ENCODE assay signal across 9 cellular contexts in genomic region chr14:58639842-58640484, GRCh38. TPM values are rescaled to one million over a fixed set of nuclear protein-coding genes. Genes with fewer than 3 reads are reported as not detected.
DNase-seq lines count a peak whose midpoint lies in the region; FAIRE-seq and TF ChIP-seq lines count a peak whose summit lies in the region.
"Had no signal": no experiment of that assay in that cellular context is flagged by ENCODE, and none has a peak within 500 bp of the region (broad histone marks: within the 10 kb centered on the region; RNA-seq: fewer than 3 reads in every experiment).

No MANE protein-coding gene starts in this region.

- H3K36me3 Mint-ChIP-seq in CD8-positive, alpha-beta memory T cell: no peaks in the 10 kb centered on the region
- H3K36me3 Mint-ChIP-seq in H9 (ENCODE audit: insufficient read depth in 1 of 3, low read depth in 3 of 3): peaks cover 0 to under 1% (median 0%) of the 10 kb centered on the region in 3 experiments; a peak in 4 of 7 replicates
- no peaks in the 10 kb centered on the region for H3K36me3 Mint-ChIP-seq in MCF 10A (ENCODE audit: insufficient read depth, unreplicated experiment)

- no peak for FAIRE-seq in small intestine (lab: Jason Lieb, UNC)
- FAIRE-seq: TTC549 had no signal

- no peak overlapping the region for H3K56ac ChIP-seq in H9 (ENCODE audit: insufficient read length, low read depth, low read length)

- no TSS peak for BruUV-seq in MCF 10A (replicated peaks; lab: Mats Ljungman, UMichigan)

- H3K23ac ChIP-seq in H9 (ENCODE audit: insufficient read length, low read depth, low read length): no peak overlapping the region

- H4K20me1 ChIP-seq in H9 (ENCODE audit: control insufficient read depth, insufficient read depth, insufficient read length): no peaks in the 10 kb centered on the region

- H3K23me2 ChIP-seq in H9 (ENCODE audit: insufficient read length, low read depth, low read length, poor library complexity, severe bottlenecking): peaks cover 19% of the 10 kb centered on the region

- peaks cover under 1% of the 10 kb centered on the region for H3K36me3 ChIP-seq in CD8-positive, alpha-beta memory T cell (ENCODE audit: insufficient read depth, low read length)
- peaks cover 0 to 5% of the 10 kb centered on the region in 2 donors for H3K36me3 ChIP-seq in small intestine (ENCODE audit: control insufficient read depth in 2 of 2, insufficient read depth in 2 of 2, low read length in 2 of 2)

- POLR2A ChIA-PET in CD8-positive, alpha-beta memory T cell (lab: Charles Lee): no interaction called here
- POLR2A ChIA-PET in MCF 10A (lab: Yijun Ruan, JAX): no interaction called here

- no peaks in the 10 kb centered on the region for H3K27me3 ChIP-seq in CD8-positive, alpha-beta memory T cell (ENCODE audit: insufficient read depth, low read length, poor library complexity, severe bottlenecking)
- peaks cover 2% of the 10 kb centered on the region; the same call in 1 of the 2 replicates for H3K27me3 ChIP-seq in H9 (ENCODE audit: insufficient read depth, low read length)
- peaks cover 0 to 2% of the 10 kb centered on the region in 2 donors for H3K27me3 ChIP-seq in small intestine (ENCODE audit: control insufficient read depth in 2 of 2, insufficient read depth in 2 of 2, low read length in 2 of 2)

- H3K14ac ChIP-seq in H9 (ENCODE audit: insufficient read depth, low read length): no peak overlapping the region

- H3K79me2 ChIP-seq in H9 (ENCODE audit: insufficient read depth, low read length): peaks cover 13% of the 10 kb centered on the region; the same call in 1 of the 2 replicates

- CTCF ChIA-PET in CD8-positive, alpha-beta memory T cell (lab: Charles Lee): no interaction called here
- CTCF ChIA-PET in MCF 10A (lab: Yijun Ruan, JAX): interaction anchor here (0.5 to 4.2 kb wide), 22 partner anchors 11 to 830 kb away, joined by 3 to 32 read pairs (median 3); no protein-coding TSS in a partner anchor

- no peak overlapping the region for H3K4ac ChIP-seq in H9 (ENCODE audit: low read depth, low read length)

- H3K27me3 Mint-ChIP-seq in CD8-positive, alpha-beta memory T cell: peaks cover 34 to 68% of the 10 kb centered on the region in 2 donors
- peaks cover 42% of the 10 kb centered on the region for H3K27me3 Mint-ChIP-seq in H9 (ENCODE audit: low read depth)
- H3K27me3 Mint-ChIP-seq in MCF 10A (ENCODE audit: insufficient read depth, unreplicated experiment): peaks cover 48% of the 10 kb centered on the region

- H2BK20ac ChIP-seq in H9 (ENCODE audit: low read depth, low read length, poor library complexity, severe bottlenecking): no peak overlapping the region

- no peak overlapping the region for H4K8ac ChIP-seq in H9 (replicated peaks; ENCODE audit: insufficient read length, low read depth, low read length)

- intact Hi-C loops in MCF 10A (cut with micrococcal nuclease): loop anchor here (1.0 to 10.0 kb wide), 7 partner anchors 139 to 802 kb away; no protein-coding TSS in a partner anchor

- peaks cover 10 to 17% (median 17%) of the 10 kb centered on the region in 3 donors for H3K4me1 Mint-ChIP-seq in CD8-positive, alpha-beta memory T cell
- H3K4me1 Mint-ChIP-seq in H9 (peaks cover 31 to 42% of the 10 kb centered on the region in 2 experiments), MCF 10A (ENCODE audit: insufficient read depth, unreplicated experiment) (no peaks in the 10 kb centered on the region)

- H3K79me1 ChIP-seq in H9 (ENCODE audit: insufficient read depth, low read depth, low read length, poor library complexity, severe bottlenecking): no peaks in the 10 kb centered on the region

- no peak overlapping the region for H2BK5ac ChIP-seq in H9 (ENCODE audit: insufficient read length, low read length)

- H2BK12ac ChIP-seq in H9 (ENCODE audit: insufficient read length, low read depth, low read length): no peak overlapping the region

- H4K5ac ChIP-seq in H9 (ENCODE audit: insufficient read length, low read depth, low read length): no peak overlapping the region

- peak overlapping the region in 1 of 7 donors; percentile 56 for H3K4me3 Mint-ChIP-seq in CD8-positive, alpha-beta memory T cell
- H3K4me3 Mint-ChIP-seq in H9: peak overlapping the region; percentile 72 to 88
- no peak overlapping the region for H3K4me3 Mint-ChIP-seq in MCF 10A (ENCODE audit: unreplicated experiment)

- TF ChIP-seq CTCF in H9 (conservative IDR thresholded peaks at IDR 0.05): peak; percentile 77
- TF ChIP-seq CTCF in MCF 10A (IDR thresholded peaks at IDR 0.05; ENCODE audit: unreplicated experiment): peak; percentile 59

- WGBS in H9 (ENCODE audit: extremely low coverage, insufficient read length, low lambda C conversion rate): no CpG with 5 or more reads among the region's 5 CpGs
- WGBS in small intestine, 3 donors: 15 to 16% (median 15%) methylated on average over 5 of the region's 5 CpGs

- DNase-seq in CD8-positive, alpha-beta memory T cell: no peak
- no peak for DNase-seq in H9
- DNase-seq in NCI-H446 (lab: John Stamatoyannopoulos, UW): peak; percentile 70 to 87
- peak; percentile 66 for DNase-seq in MCF 10A (ENCODE audit: unreplicated experiment)
- DNase-seq in inferior parietal cortex (ENCODE audit: extremely low spot score): peak; percentile 90
- DNase-seq in small intestine: peak; percentile 73
- DNase-seq in activated CD8-positive, alpha-beta memory T cell treated with anti-CD3 and anti-CD28 coated beads, Interleukin-2, amount 50 U/mL, for 4 hours: no peak
- DNase-seq in activated effector memory CD4-positive, alpha-beta T cell treated with Interleukin-2 at 50 U/mL for 16 hours: no peak

- no peak overlapping the region for H2AK5ac ChIP-seq in H9 (ENCODE audit: insufficient read length, low read length)

- H3K27ac Mint-ChIP-seq in CD8-positive, alpha-beta memory T cell: no peak overlapping the region
- no peak overlapping the region for H3K27ac Mint-ChIP-seq in H9
- no peak overlapping the region for H3K27ac Mint-ChIP-seq in MCF 10A (ENCODE audit: low read depth, unreplicated experiment)

- H2BK15ac ChIP-seq in H9 (ENCODE audit: low read depth, low read length): no peak overlapping the region

- H3K4me3 ChIP-seq in CD8-positive, alpha-beta memory T cell (ENCODE audit: low read length): peak overlapping the region; percentile 8
- H3K4me3 ChIP-seq in small intestine (ENCODE audit: low read depth in 1 of 2, low read length in 2 of 2): no peak overlapping the region

- H3T11ph ChIP-seq in H9 (ENCODE audit: low read length): no peak overlapping the region

- peak overlapping the region; percentile 75 for H3K9ac ChIP-seq in H9 (ENCODE audit: extremely low read depth, insufficient read length, low read length)

- no peak overlapping the region for H4K91ac ChIP-seq in H9 (ENCODE audit: insufficient read length, low read depth, low read length)

- no peak overlapping the region for H2BK120ac ChIP-seq in H9 (ENCODE audit: low read depth, low read length, poor library complexity, severe bottlenecking)

- H3K4me1 ChIP-seq in CD8-positive, alpha-beta memory T cell (ENCODE audit: insufficient read depth, low read length): peaks cover 19% of the 10 kb centered on the region
- H3K4me1 ChIP-seq in H9 (ENCODE audit: insufficient read depth, low read length): peaks cover 5% of the 10 kb centered on the region
- no peaks in the 10 kb centered on the region for H3K4me1 ChIP-seq in small intestine (ENCODE audit: control insufficient read depth in 2 of 2, insufficient read depth in 1 of 2, low read depth in 1 of 2, low read length in 1 of 2)

- H3K18ac ChIP-seq in H9 (ENCODE audit: insufficient read length, low read depth, low read length): no peak overlapping the region

- H2AFZ ChIP-seq in H9 (ENCODE audit: low read length): no peak overlapping the region

- no peaks in the 10 kb centered on the region for H3K9me3 Mint-ChIP-seq in CD8-positive, alpha-beta memory T cell
- H3K9me3 Mint-ChIP-seq in H9 (no peaks in the 10 kb centered on the region; a peak in 1 of 5 replicates), MCF 10A (ENCODE audit: unreplicated experiment) (no peaks in the 10 kb centered on the region)

- H3K27ac ChIP-seq in CD8-positive, alpha-beta memory T cell (ENCODE audit: low read depth, low read length): no peak overlapping the region
- no peak overlapping the region for H3K27ac ChIP-seq in H9 (ENCODE audit: insufficient read length, low read depth, low read length)
- H3K27ac ChIP-seq in small intestine (ENCODE audit: low read depth in 1 of 2, low read length in 1 of 2): no peak overlapping the region

- H3K4me2 ChIP-seq in H9 (ENCODE audit: insufficient read depth, insufficient read length, low read length): peak overlapping the region; percentile 94

- H3K9me3 ChIP-seq in CD8-positive, alpha-beta memory T cell (ENCODE audit: low read length): no peaks in the 10 kb centered on the region
- H3K9me3 ChIP-seq in H9 (ENCODE audit: control insufficient read depth, low read depth, low read length): no peaks in the 10 kb centered on the region
- H3K9me3 ChIP-seq in small intestine (ENCODE audit: control insufficient read depth, low read depth): no peaks in the 10 kb centered on the region

RNA-seq across cellular contexts. Expression of gene DACT1, which starts 2.2 kb away (rescaled TPM):
- under 1 TPM; 0.15 to 0.42 TPM for total RNA-seq in CD8-positive, alpha-beta memory T cell
- polyA plus RNA-seq in CD8-positive, alpha-beta memory T cell: 0.12 TPM
- total RNA-seq in H9 (2021) (4.4 and 4.6 TPM in 2 replicates), MCF 10A (2022) (not detected in 2 replicates)
- 1 to 10 TPM in 2 of 3 donors, under 1 TPM in 1; 0.45 to 4.0 (median 2.4) TPM for polyA plus RNA-seq in small intestine

Comparison
In these comparisons a context has a peak if more than half of its experiments do, and no peak if none do; other contexts are left out.
1. DNase-seq: peak in NCI-H446 (2 of 2), MCF 10A (single experiment), inferior parietal cortex (single experiment) and small intestine (single experiment); none in CD8-positive, alpha-beta memory T cell (0 of 5), H9 (single experiment), activated CD8-positive, alpha-beta memory T cell treated with anti-CD3 and anti-CD28 coated beads, Interleukin-2, amount 50 U/mL, for 4 hours (single experiment) and activated effector memory CD4-positive, alpha-beta T cell treated with Interleukin-2 at 50 U/mL for 16 hours (single experiment).